In genomic region chr13:27869436-27870090, GRCh38 we compare ENCODE assay signal across 1 cellular context.
TF ChIP-seq lines count a peak whose summit lies in the region.

No MANE protein-coding gene starts in this region.

TF ChIP-seq in HCT116, 20 proteins besides CTCF, POLR2A, EP300 and RAD21 (continued from another document):
- TF ChIP-seq ZBTB33 (IDR thresholded peaks at IDR 0.05; ENCODE audit: extremely low read depth, insufficient replicate concordance, low read length): no peak
- TF ChIP-seq ELF1 (IDR thresholded peaks at IDR 0.05; ENCODE audit: borderline replicate concordance, low read depth): no peak
- TF ChIP-seq POLR2AphosphoS5 (IDR thresholded peaks at IDR 0.05; ENCODE audit: low read depth, low read length): no peak
- no peak for TF ChIP-seq EZH2 (IDR thresholded peaks at IDR 0.05)
- no peak for TF ChIP-seq MAX (IDR thresholded peaks at IDR 0.05)
- TF ChIP-seq ZNF274 (IDR thresholded peaks at IDR 0.05; ENCODE audit: low read depth, low read length): no peak
- TF ChIP-seq CEBPB (IDR thresholded peaks at IDR 0.05; ENCODE audit: low read depth): no peak
- TF ChIP-seq YY1 (IDR thresholded peaks at IDR 0.05; ENCODE audit: extremely low read depth, insufficient replicate concordance, low read depth, low read length): no peak
- TF ChIP-seq TCF7L2 (IDR thresholded peaks at IDR 0.05; ENCODE audit: borderline replicate concordance, extremely low read depth, insufficient read depth, insufficient read length): no peak
- no peak for TF ChIP-seq JUND (IDR thresholded peaks at IDR 0.05)
- TF ChIP-seq FOSL1 (IDR thresholded peaks at IDR 0.05; ENCODE audit: low read depth): no peak
- no peak for TF ChIP-seq REST (IDR thresholded peaks at IDR 0.05; ENCODE audit: low read depth)
